In the genomic region with DNA sequence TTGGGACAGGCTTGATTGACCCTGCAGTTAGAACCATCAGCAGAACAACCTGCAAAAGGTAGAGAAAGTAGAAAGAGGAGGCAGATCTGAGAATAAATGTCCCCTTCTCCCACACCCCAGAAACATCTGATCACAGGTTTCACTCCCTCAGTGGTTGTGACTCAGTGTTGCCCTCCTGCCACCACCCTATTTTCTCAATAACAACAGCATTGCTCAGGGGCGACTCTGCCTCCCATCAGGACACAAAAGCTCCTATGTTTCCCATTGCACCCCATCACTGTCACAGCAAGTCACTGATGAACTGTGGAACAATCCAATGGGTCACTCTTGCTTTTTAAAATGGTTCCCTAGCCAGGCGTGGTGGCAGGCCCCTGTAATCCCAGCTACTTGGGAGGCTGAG, we compare ENCODE assay signal across 1 cellular context.
TF ChIP-seq lines count a peak whose summit lies in the region.

No MANE protein-coding gene starts in this region.

TF ChIP-seq in HCT116, 20 proteins besides CTCF, POLR2A, EP300 and RAD21 (continued from another document):
- TF ChIP-seq ZBTB33 (IDR thresholded peaks at IDR 0.05; ENCODE audit: extremely low read depth, insufficient replicate concordance, low read length) = no peak
- TF ChIP-seq MAX (IDR thresholded peaks at IDR 0.05) = no peak
- no peak for TF ChIP-seq ZNF274 (IDR thresholded peaks at IDR 0.05; ENCODE audit: low read depth, low read length)
- TF ChIP-seq TCF7L2 (IDR thresholded peaks at IDR 0.05; ENCODE audit: borderline replicate concordance, extremely low read depth, insufficient read depth, insufficient read length) = no peak
- no peak for TF ChIP-seq SRF (IDR thresholded peaks at IDR 0.05; ENCODE audit: low read depth)
- no peak for TF ChIP-seq YY1 (IDR thresholded peaks at IDR 0.05; ENCODE audit: extremely low read depth, insufficient replicate concordance, low read depth, low read length)
- TF ChIP-seq, protein P1, sequence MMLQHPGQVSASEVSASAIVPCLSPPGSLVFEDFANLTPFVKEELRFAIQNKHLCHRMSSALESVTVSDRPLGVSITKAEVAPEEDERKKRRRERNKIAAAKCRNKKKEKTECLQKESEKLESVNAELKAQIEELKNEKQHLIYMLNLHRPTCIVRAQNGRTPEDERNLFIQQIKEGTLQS (IDR thresholded peaks at IDR 0.05) = no peak
- TF ChIP-seq CBX3 (IDR thresholded peaks at IDR 0.05; ENCODE audit: low read depth) = no peak
- TF ChIP-seq EGR1 (IDR thresholded peaks at IDR 0.05; ENCODE audit: low read depth) = no peak
- TF ChIP-seq CEBPB (IDR thresholded peaks at IDR 0.05; ENCODE audit: low read depth) = no peak
- TF ChIP-seq EZH2 (IDR thresholded peaks at IDR 0.05) = no peak
- TF ChIP-seq ZFX (IDR thresholded peaks at IDR 0.05) = no peak
- TF ChIP-seq SIN3A (IDR thresholded peaks at IDR 0.05; ENCODE audit: low read depth) = no peak
- no peak for TF ChIP-seq ELF1 (IDR thresholded peaks at IDR 0.05; ENCODE audit: borderline replicate concordance, low read depth)
- no peak for TF ChIP-seq JUND (IDR thresholded peaks at IDR 0.05)
